ENCODE assay signal across 9 cellular contexts in genomic region chr3:16482194-16482769, GRCh38. TPM values are rescaled to one million over a fixed set of nuclear protein-coding genes. Genes with fewer than 3 reads are reported as not detected.
DNase-seq lines count a peak whose midpoint lies in the region; ATAC-seq and TF ChIP-seq lines count a peak whose summit lies in the region.
"Had no signal": no experiment of that assay in that cellular context is flagged by ENCODE, and none has a peak within 500 bp of the region (broad histone marks: within the 10 kb centered on the region; RNA-seq: fewer than 3 reads in every experiment).

No MANE protein-coding gene starts in this region.

- no peaks in the 10 kb centered on the region for H3K27me3 ChIP-seq in left ventricle myocardium inferior (ENCODE audit: low read depth)
- no peaks in the 10 kb centered on the region for H3K27me3 ChIP-seq in colonic mucosa
- no peaks in the 10 kb centered on the region for H3K27me3 ChIP-seq in uterus

- H3K36me3 ChIP-seq in left ventricle myocardium inferior (peaks cover 3% of the 10 kb centered on the region), colonic mucosa (no peaks in the 10 kb centered on the region), uterus (no peaks in the 10 kb centered on the region)

- no peak overlapping the region for H3K9ac ChIP-seq in colonic mucosa (ENCODE audit: low read depth in 2 of 2, low read length in 2 of 2)

- TF ChIP-seq POLR2A in uterus (IDR thresholded peaks at IDR 0.05): no peak

- H3K4me3 ChIP-seq in left ventricle myocardium inferior (no peak overlapping the region), colonic mucosa (no peak overlapping the region), uterus (no peak overlapping the region)

- no peak for ATAC-seq in left cardiac atrium
- peak; percentile 28 for ATAC-seq in HG03354 (IDR thresholded peaks at IDR 0.05; ENCODE audit: poor library complexity, severe bottlenecking, unreplicated experiment)
- no peak for ATAC-seq in GM19455 (IDR thresholded peaks at IDR 0.05; ENCODE audit: unreplicated experiment)

- no peak for TF ChIP-seq CTCF in left ventricle myocardium inferior (IDR thresholded peaks at IDR 0.05; ENCODE audit: borderline replicate concordance)
- no peak for TF ChIP-seq CTCF in colonic mucosa (IDR thresholded peaks at IDR 0.05)
- TF ChIP-seq CTCF in uterus (IDR thresholded peaks at IDR 0.05): no peak

- no peaks in the 10 kb centered on the region for H3K9me3 ChIP-seq in left ventricle myocardium inferior (replicated peaks)
- H3K9me3 ChIP-seq in colonic mucosa: no peaks in the 10 kb centered on the region
- no peaks in the 10 kb centered on the region for H3K9me3 ChIP-seq in uterus

- H3K27ac ChIP-seq in left ventricle myocardium inferior (replicated peaks) (peak overlapping the region; percentile 58), colonic mucosa (peak overlapping the region; percentile 19), uterus (peak overlapping the region; percentile 33 to 60)

- DNase-seq in left ventricle myocardium inferior (no peak), left cardiac atrium (no peak), colonic mucosa (no peak), uterus (no peak), posterior cingulate gyrus (no peak), GM03348 (ENCODE audit: low spot score) (no peak)
- DNase-seq: Calu3 had no signal

- intact Hi-C loops in left ventricle myocardium inferior (cut with micrococcal nuclease) (no loop called here), left cardiac atrium (cut with DNase I) (no loop called here), colonic mucosa (cut with DNase I) (no loop called here), uterus (cut with DNase I; ENCODE audit: low total_unique reads) (no loop called here), posterior cingulate gyrus (cut with DNase I) (no loop called here)

- H3K4me1 ChIP-seq in left ventricle myocardium inferior (peaks cover 74% of the 10 kb centered on the region), colonic mucosa (peaks cover 7% of the 10 kb centered on the region), uterus (peaks cover 0 to 10% of the 10 kb centered on the region in 2 donors)

RNA-seq across cellular contexts. Expression of gene RFTN1, which starts 31.2 kb away (rescaled TPM):
- total RNA-seq in left ventricle myocardium inferior: 22.9 TPM
- total RNA-seq in left cardiac atrium: 10 to 100 TPM; 28.0 to 28.8 TPM
- 10 to 100 TPM in 1 of 2 donors, 1 to 10 TPM in 1; 4.0 to 10.2 TPM for total RNA-seq in colonic mucosa
- total RNA-seq in uterus: 100 to 1,000 TPM in 1 of 4 donors, 10 to 100 TPM in 3; 32.0 to 187 (median 47.6) TPM
